8 cellular contexts compared by ENCODE assay signal in genomic region chr5:177023247-177023703, GRCh38. TPM values are rescaled to one million over a fixed set of nuclear protein-coding genes. Genes with fewer than 3 reads are reported as not detected.
A peak's percentile ranks its signal among the peaks of the same experiment; 100 is the strongest.
DNase-seq lines count a peak whose midpoint lies in the region; ATAC-seq and TF ChIP-seq lines count a peak whose summit lies in the region.

No MANE protein-coding gene starts in this region.

- no peaks in the 10 kb centered on the region for H3K36me3 ChIP-seq in esophagus (ENCODE audit: control insufficient read depth in 2 of 2, insufficient read depth in 2 of 2, low read length in 1 of 2)

- H3K27me3 ChIP-seq in esophagus (ENCODE audit: control insufficient read depth in 1 of 2, insufficient read depth in 2 of 2, low read length in 2 of 2): no peaks in the 10 kb centered on the region

- peak overlapping the region; percentile 91 to 98 (median 94) for H3K27ac Mint-ChIP-seq in nephron

- H3K4me1 ChIP-seq in esophagus (ENCODE audit: control insufficient read depth in 2 of 2, insufficient read depth in 2 of 2, low read length in 1 of 2): peaks cover 2 to 3% of the 10 kb centered on the region in 2 donors

- ATAC-seq in HG02970 (IDR thresholded peaks at IDR 0.05; ENCODE audit: low FRiP score, unreplicated experiment): peak; percentile 6
- no peak for ATAC-seq in GM21367 (IDR thresholded peaks at IDR 0.05; ENCODE audit: unreplicated experiment)

- peaks cover 34% of the 10 kb centered on the region for H3K4me1 Mint-ChIP-seq in nephron

- peak overlapping the region; percentile 98 to 99 (median 99) for H3K4me3 Mint-ChIP-seq in nephron

- H3K27ac ChIP-seq in VCaP (peak overlapping the region; percentile 88), esophagus (ENCODE audit: low read depth in 2 of 2, low read length in 1 of 2) (peak overlapping the region; percentile 65 to 80)

- intact Hi-C loops in posterior vena cava (cut with DNase I): no loop called here

- H3K9me3 Mint-ChIP-seq in nephron: no peaks in the 10 kb centered on the region

- WGBS in esophagus, 2 donors: 14 to 16% methylated on average over 7 of the region's 7 CpGs

- H3K4me3 ChIP-seq in esophagus (ENCODE audit: low read depth in 1 of 2, low read length in 2 of 2): peak overlapping the region; percentile 74 to 98

- no peaks in the 10 kb centered on the region for H3K27me3 Mint-ChIP-seq in nephron (ENCODE audit: low read depth)

- DNase-seq in SIG-M5 treated with dmso at 0.1 percent for 504 hours (lab: John Stamatoyannopoulos, UW; ENCODE audit: unreplicated experiment) (peak; percentile 26), SIG-M5 (lab: John Stamatoyannopoulos, UW) (no peak), posterior vena cava (ENCODE audit: low spot score) (no peak)

- H3K36me3 Mint-ChIP-seq in nephron (ENCODE audit: low read depth): peaks cover 19% of the 10 kb centered on the region

- H3K9me3 ChIP-seq in esophagus (ENCODE audit: control insufficient read depth in 2 of 2, insufficient read depth in 1 of 2, low read depth in 1 of 2, low read length in 1 of 2): no peaks in the 10 kb centered on the region

- no peak for TF ChIP-seq CTCF in VCaP (conservative IDR thresholded peaks at IDR 0.05)
- no peak for TF ChIP-seq CTCF in nephron (IDR thresholded peaks at IDR 0.05; ENCODE audit: unreplicated experiment in 3 of 3)

RNA-seq across cellular contexts. Expression of gene ZNF346, which starts 0.8 kb away (rescaled TPM):
- polyA plus RNA-seq in esophagus: 1 to 10 TPM; 6.1 to 7.8 TPM
- total RNA-seq in posterior vena cava: 10 to 100 TPM; 11.6 to 12.5 TPM

RNA-seq across cellular contexts. Expression of gene UIMC1, which starts 16.7 kb away (rescaled TPM):
- polyA plus RNA-seq in esophagus: 10 to 100 TPM; 14.0 to 16.3 TPM
- total RNA-seq in posterior vena cava: 10 to 100 TPM; 33.1 to 41.4 TPM
